In the genomic region with DNA sequence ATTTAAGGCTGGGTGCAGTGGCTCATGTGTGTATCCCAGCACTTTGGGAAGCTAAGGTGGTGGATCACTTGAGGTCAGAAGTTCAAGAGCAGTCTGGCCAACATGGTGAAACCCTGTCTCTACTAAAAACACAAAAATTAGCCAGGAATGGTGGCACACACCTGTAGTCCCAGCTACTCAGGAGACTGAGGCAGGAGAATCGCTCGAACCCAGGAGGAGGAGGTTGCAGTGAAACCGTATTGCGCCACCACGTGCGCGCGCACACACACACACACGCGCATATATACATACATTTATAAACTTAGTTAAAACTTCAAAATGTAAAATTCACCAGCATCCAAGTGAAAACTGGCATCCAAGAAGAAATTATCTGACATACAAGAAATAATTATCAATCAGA, we compare ENCODE assay signal across 4 cellular contexts.
A peak's percentile ranks its signal among the peaks of the same experiment; 100 is the strongest.
DNase-seq lines count a peak whose midpoint lies in the region; ATAC-seq, FAIRE-seq and TF ChIP-seq lines count a peak whose summit lies in the region.
"Not testable (repeated sequence)": the region's sequence is repeated elsewhere in the genome, so short reads cannot be mapped to it uniquely, and the experiment has no call there.

No MANE protein-coding gene starts in this region.

- H3K18ac ChIP-seq in mesenchymal stem cell (ENCODE audit: low read depth in 1 of 2, low read length in 2 of 2) = not testable (repeated sequence)
- H3K18ac ChIP-seq in mesendoderm (ENCODE audit: low read length) = peak overlapping the region; percentile 51

- H3K4ac ChIP-seq in mesenchymal stem cell (ENCODE audit: low read depth in 1 of 2, low read length in 2 of 2); mesendoderm (ENCODE audit: low read depth, low read length): not testable (repeated sequence)

- not testable (repeated sequence) for H2AFZ ChIP-seq in K562 (ENCODE audit: low read depth, low read length); mesenchymal stem cell (ENCODE audit: low read depth, low read length)
- peak overlapping the region; percentile 52 for H2AFZ ChIP-seq in smooth muscle cell (ENCODE audit: low read depth)

- H3K4me2 ChIP-seq in K562 (ENCODE audit: insufficient read depth, low read length); mesenchymal stem cell (ENCODE audit: low read length, poor library complexity, severe bottlenecking); mesendoderm (ENCODE audit: low read length); smooth muscle cell: not testable (repeated sequence)

- not testable (repeated sequence) for H4K91ac ChIP-seq in mesenchymal stem cell (ENCODE audit: low read length)

- in situ Hi-C loops in K562 (cut with MboI) = not testable (repeated sequence)

- H2BK12ac ChIP-seq in mesenchymal stem cell (ENCODE audit: low read length in 2 of 2) = not testable (repeated sequence)

- H4K20me1 ChIP-seq in K562 (replicated peaks; ENCODE audit: control insufficient read depth, insufficient read depth, low read length); smooth muscle cell (ENCODE audit: low read depth): not testable (repeated sequence)

- TF ChIP-seq RAD21 in K562 (CRISPR knock-in tag; conservative IDR thresholded peaks at IDR 0.05 in 1 of 2, IDR thresholded peaks at IDR 0.05 in 1 of 2) = not testable (repeated sequence)

- WGBS in K562 (ENCODE audit: insufficient coverage, low coverage, missing lambda C conversion rate) = no CpG with 5 or more reads among the region's 10 CpGs
- 100% methylated on average over 10 of the region's 10 CpGs for WGBS in mesenchymal stem cell
- WGBS in mesendoderm (ENCODE audit: extremely low coverage, insufficient coverage, low lambda C conversion rate) = no CpG with 5 or more reads among the region's 10 CpGs
- 95% methylated on average over 10 of the region's 10 CpGs for WGBS in smooth muscle cell (ENCODE audit: low lambda C conversion rate)

- not testable (repeated sequence) for H3K9me3 ChIP-seq in K562 (replicated peaks; ENCODE audit: control insufficient read depth, insufficient read depth, low read depth, low read length); mesenchymal stem cell (ENCODE audit: control insufficient read depth, low read length); smooth muscle cell (replicated peaks; ENCODE audit: low read depth)

- H3K4me1 ChIP-seq in K562 (replicated peaks in 1 of 2; ENCODE audit: control insufficient read depth in 2 of 2, insufficient read depth in 2 of 2, low read length in 2 of 2); mesenchymal stem cell (ENCODE audit: control insufficient read depth, insufficient read depth, low read depth, low read length); mesendoderm (ENCODE audit: control insufficient read depth, low read depth, low read length); smooth muscle cell (ENCODE audit: low read depth): not testable (repeated sequence)

- H3K36me3 ChIP-seq in K562 (ENCODE audit: control insufficient read depth, insufficient read depth, low read length); mesenchymal stem cell (ENCODE audit: control insufficient read depth in 1 of 2, insufficient read depth in 2 of 2, low read depth in 1 of 2, low read length in 2 of 2); mesendoderm (ENCODE audit: control insufficient read depth, insufficient read depth, low read length); smooth muscle cell (ENCODE audit: low read depth): not testable (repeated sequence)

- H3K14ac ChIP-seq in mesenchymal stem cell (ENCODE audit: low read length in 2 of 2) = not testable (repeated sequence)

- intact Hi-C loops in K562 (cut with micrococcal nuclease) = not testable (repeated sequence)

- TF ChIP-seq CTCF in K562 (IDR thresholded peaks at IDR 0.05 in 2 of 3, conservative IDR thresholded peaks at IDR 0.05 in 1 of 3; ENCODE audit: insufficient read depth in 2 of 3, low read depth in 1 of 3, low read length in 3 of 3); smooth muscle cell (IDR thresholded peaks at IDR 0.05; ENCODE audit: borderline replicate concordance, insufficient read depth, poor library complexity, severe bottlenecking): not testable (repeated sequence)

- ATAC-seq in K562 = not testable (repeated sequence)

- not testable (repeated sequence) for BruUV-seq in K562 (replicated peaks; lab: Mats Ljungman, UMichigan)

- not testable (repeated sequence) for H3K4me3 ChIP-seq in K562; mesenchymal stem cell (ENCODE audit: insufficient read depth in 1 of 2, low read depth in 1 of 2, low read length in 2 of 2); mesendoderm (ENCODE audit: low read length); smooth muscle cell

- not testable (repeated sequence) for H3K56ac ChIP-seq in mesendoderm (ENCODE audit: low read length)

- not testable (repeated sequence) for H4K8ac ChIP-seq in mesenchymal stem cell (ENCODE audit: low read length); mesendoderm (ENCODE audit: low read depth, low read length)

- H3K27me3 ChIP-seq in K562 (ENCODE audit: control insufficient read depth in 2 of 2, insufficient read depth in 2 of 2, low read length in 2 of 2); mesenchymal stem cell (ENCODE audit: control insufficient read depth in 1 of 2, insufficient read depth in 1 of 2, low read length in 2 of 2); mesendoderm (ENCODE audit: insufficient read depth, low read length, poor library complexity); smooth muscle cell (ENCODE audit: low read depth): not testable (repeated sequence)

- not testable (repeated sequence) for H3K79me2 ChIP-seq in K562 (ENCODE audit: control insufficient read depth, insufficient read depth, low read length); mesendoderm (ENCODE audit: control insufficient read depth, insufficient read depth, low read length); smooth muscle cell (ENCODE audit: low read depth)

- H2BK15ac ChIP-seq in mesenchymal stem cell (ENCODE audit: low read depth, poor library complexity, severe bottlenecking) = not testable (repeated sequence)
- H2BK15ac ChIP-seq in mesendoderm (replicated peaks; ENCODE audit: low read depth) = peak overlapping the region; percentile 99

- TF ChIP-seq EP300 in K562 (IDR thresholded peaks at IDR 0.05; ENCODE audit: low read length) = not testable (repeated sequence)

- POLR2A ChIA-PET in K562 (lab: Yijun Ruan, JAX) = not testable (repeated sequence)

- H4K5ac ChIP-seq in mesendoderm (ENCODE audit: low read length) = not testable (repeated sequence)

- not testable (repeated sequence) for TF ChIP-seq POLR2A in K562 (conservative IDR thresholded peaks at IDR 0.05)

- H2BK5ac ChIP-seq in mesenchymal stem cell (ENCODE audit: low read depth, low read length, poor library complexity, severe bottlenecking) = peak overlapping the region; percentile 31
- H2BK5ac ChIP-seq in mesendoderm (ENCODE audit: low read length) = not testable (repeated sequence)

- H2BK120ac ChIP-seq in mesenchymal stem cell (ENCODE audit: low read depth, low read length); mesendoderm (ENCODE audit: low read depth, low read length): not testable (repeated sequence)

- H3K23ac ChIP-seq in mesenchymal stem cell (ENCODE audit: low read length in 2 of 2); mesendoderm (ENCODE audit: low read length): not testable (repeated sequence)

- FAIRE-seq in K562 (lab: Jason Lieb, UNC) = not testable (repeated sequence)

- H3K9me1 ChIP-seq in K562 (ENCODE audit: control insufficient read depth, insufficient read depth, low read length) = not testable (repeated sequence)

- H3K9ac ChIP-seq in K562 (ENCODE audit: insufficient read depth in 1 of 2, low read depth in 2 of 2, low read length in 2 of 2); mesenchymal stem cell (ENCODE audit: low read length); mesendoderm (ENCODE audit: low read length); smooth muscle cell (ENCODE audit: low read depth): not testable (repeated sequence)

- CTCF ChIA-PET in K562 (lab: Yijun Ruan, JAX; ENCODE audit: low intra/inter-chr PET ratio) = not testable (repeated sequence)

- H3F3A ChIP-seq in smooth muscle cell (ENCODE audit: low read depth) = not testable (repeated sequence)

- not testable (repeated sequence) for H3K79me1 ChIP-seq in mesenchymal stem cell (replicated peaks; ENCODE audit: low read length, poor library complexity, severe bottlenecking); mesendoderm (ENCODE audit: low read length)

- DNase-seq in K562 (ENCODE audit: extremely low read depth in 1 of 4, low spot score in 3 of 4); mesenchymal stem cell; mesendoderm; smooth muscle cell (lab: John Stamatoyannopoulos, UW; ENCODE audit: unreplicated experiment): not testable (repeated sequence)

- H2AK5ac ChIP-seq in mesenchymal stem cell (ENCODE audit: low read length, severe bottlenecking); mesendoderm (ENCODE audit: low read length): not testable (repeated sequence)

- H3K27ac ChIP-seq in K562 (ENCODE audit: extremely low read depth, low read depth, low read length); mesenchymal stem cell (ENCODE audit: low read length, poor library complexity, severe bottlenecking); mesendoderm (ENCODE audit: low read depth, low read length); smooth muscle cell (ENCODE audit: low read depth): not testable (repeated sequence)
